Comparison of ENCODE assay signal across 21 cellular contexts in genomic region chr3:98005438-98005837, GRCh38. TPM values are rescaled to one million over a fixed set of nuclear protein-coding genes. Genes with fewer than 3 reads are reported as not detected.
"Had no signal": no experiment of that assay in that cellular context is flagged by ENCODE, and none has a peak within 500 bp of the region (broad histone marks: within the 10 kb centered on the region; RNA-seq: fewer than 3 reads in every experiment).

No MANE protein-coding gene starts in this region.

- DNase-seq: stimulated activated CD4-positive, alpha-beta T cell treated with anti-CD3 and anti-CD28 coated beads, Interleukin-2, amount 100 ng/mL, for 48 hours; stimulated activated CD4-positive, alpha-beta T cell treated with anti-CD3 and anti-CD28 coated beads, Interleukin-4, amount 100 ng/mL, for 1 hour; stimulated activated CD4-positive, alpha-beta T cell treated with anti-CD3 and anti-CD28 coated beads, Interleukin-4, amount 100 ng/mL, for 24 hours; stimulated activated CD4-positive, alpha-beta T cell treated with anti-CD3 and anti-CD28 coated beads, Interleukin-4, amount 100 ng/mL, for 4 hours; stimulated activated CD8-positive, alpha-beta memory T cell treated with anti-CD3 and anti-CD28 coated beads, Interleukin-4, amount 100 ng/mL, for 48 hours; stimulated activated naive B cell treated with anti-CD40 and anti-IgM and Interleukin-4, amounts not matched to agents 10 μg/mL and 1 μg/mL and 100 μg/mL, for 72 hours; stimulated activated naive CD4-positive, alpha-beta T cell; stimulated activated naive CD4-positive, alpha-beta T cell treated with Interleukin-2 at 50 U/mL for 16 hours; stimulated activated naive CD8-positive, alpha-beta T cell treated with anti-CD3 and anti-CD28 coated beads, Interleukin-15, amount 100 ng/mL, for 72 hours; stimulated activated naive CD8-positive, alpha-beta T cell treated with anti-CD3 and anti-CD28 coated beads, Interleukin-15, Interleukin-2, amounts not matched to agents 100 U/mL and 50 U/mL, for 24 hours; stomach; substantia nigra; testis; thyroid gland; tibial artery; transverse colon; trophoblast cell; upper lobe of left lung; upper lobe of right lung; uterus had no signal

- FAIRE-seq: urothelium cell line had no signal

RNA-seq across cellular contexts. Expression of gene GABRR3, which starts 29.7 kb away (rescaled TPM):
- polyA plus RNA-seq: stomach had no signal
